Comparison of ENCODE assay signal across 8 cellular contexts in genomic region chr7:99380823-99381663, GRCh38. TPM values are rescaled to one million over a fixed set of nuclear protein-coding genes. Genes with fewer than 3 reads are reported as not detected.
DNase-seq lines count a peak whose midpoint lies in the region; ATAC-seq and TF ChIP-seq lines count a peak whose summit lies in the region.

No MANE protein-coding gene starts in this region.

- H3K4me3 Mint-ChIP-seq in CD14-positive monocyte, result peak overlapping the region; percentile 85 to 88

- peak overlapping the region; percentile 97 to 100 (median 99) for H3K27ac Mint-ChIP-seq in CD14-positive monocyte

- no peak overlapping the region for H2AFZ ChIP-seq in KMS-11 (ENCODE audit: low read depth)

- H3K36me3 Mint-ChIP-seq in CD14-positive monocyte, result peaks cover 26 to 73% of the 10 kb centered on the region in 2 donors

- peaks cover 0 to 4% (median 0%) of the 10 kb centered on the region in 3 donors for H3K27me3 Mint-ChIP-seq in CD14-positive monocyte (ENCODE audit: low read depth in 3 of 3)

- peak overlapping the region; percentile 58; the same call in 1 of the 2 replicates for H3K9ac ChIP-seq in KMS-11

- H3K27ac ChIP-seq in KMS-11, result peak overlapping the region; percentile 85

- peaks cover 78% of the 10 kb centered on the region for H3K4me1 Mint-ChIP-seq in CD14-positive monocyte

- peaks cover 77% of the 10 kb centered on the region for H3K79me2 ChIP-seq in KMS-11 (ENCODE audit: insufficient read depth, low read depth)

- no peaks in the 10 kb centered on the region for H4K20me1 ChIP-seq in KMS-11 (ENCODE audit: insufficient read depth)

- intact Hi-C loops in CD14-positive monocyte (cut with micrococcal nuclease), result no loop called here

- H3K27me3 ChIP-seq in KMS-11 (ENCODE audit: insufficient read depth, low read depth), result no peaks in the 10 kb centered on the region

- ATAC-seq in GM21423 (IDR thresholded peaks at IDR 0.05; ENCODE audit: unreplicated experiment), result peak; percentile 76

- H3K9me3 Mint-ChIP-seq in CD14-positive monocyte, result peaks cover 0 to 1% (median 0%) of the 10 kb centered on the region in 7 donors

- H3K4me2 ChIP-seq in KMS-11, result peak overlapping the region; percentile 92

- TF ChIP-seq CTCF in CD14-positive monocyte (IDR thresholded peaks at IDR 0.05) (no peak), KMS-11 (conservative IDR thresholded peaks at IDR 0.05; ENCODE audit: low read depth, low read length) (no peak)

- H3K36me3 ChIP-seq in KMS-11 (ENCODE audit: insufficient read depth), result peaks cover 5% of the 10 kb centered on the region; the same call in 1 of the 2 replicates

- H3K4me1 ChIP-seq in KMS-11 (ENCODE audit: low read depth, poor library complexity, severe bottlenecking), result peaks cover 63% of the 10 kb centered on the region

- H3K4me3 ChIP-seq in KMS-11 (IDR thresholded peaks at IDR 0.05; ENCODE audit: insufficient read depth, low read depth, low read length), result no peak overlapping the region

- DNase-seq in CD14-positive monocyte (ENCODE audit: low spot score) (peak; percentile 88), hepatic stellate cell (ENCODE audit: low spot score) (peak; percentile 44), NOMO-1 (lab: John Stamatoyannopoulos, UW; ENCODE audit: unreplicated experiment in 2 of 2) (no peak), NCI-H446 (lab: John Stamatoyannopoulos, UW) (no peak)
- DNase-seq in activated T-helper 1 cell treated with anti-CD3 and anti-CD28 coated beads, Interleukin-2, amount 50 U/mL, for 16 hours (ENCODE audit: low read depth in 1 of 2, low spot score in 1 of 2), result peak; percentile 75 to 84
- DNase-seq in stimulated activated CD8-positive, alpha-beta memory T cell treated with anti-CD3 and anti-CD28 coated beads, Interleukin-12 subunit alpha, Interleukin-12 subunit beta, amount 100 ng/mL, for 1 hour (ENCODE audit: low read depth), result peak; percentile 82

RNA-seq across cellular contexts. Expression of gene ARPC1B, which starts 6.5 kb away (rescaled TPM):
- 1,000 to 10,000 TPM; 1,282 to 1,362 TPM for polyA plus RNA-seq in CD14-positive monocyte

RNA-seq across cellular contexts. Expression of gene PDAP1, which starts 27.4 kb away (rescaled TPM):
- polyA plus RNA-seq in CD14-positive monocyte, result 10 to 100 TPM in 1 of 2 donors, 1 to 10 TPM in 1; 9.8 to 16.2 TPM

RNA-seq across cellular contexts. Expression of gene BUD31, which starts 27.7 kb away (rescaled TPM):
- 100 to 1,000 TPM; 241 to 256 TPM for polyA plus RNA-seq in CD14-positive monocyte

RNA-seq across cellular contexts. Expression of gene ARPC1A, which starts 55.3 kb away (rescaled TPM):
- 100 to 1,000 TPM; 104 to 107 TPM for polyA plus RNA-seq in CD14-positive monocyte

RNA-seq across cellular contexts. Expression of gene PTCD1, which starts 57.6 kb away (rescaled TPM):
- 1 to 10 TPM in 1 of 2 donors, under 1 TPM in 1; 0.74 to 1.6 TPM for polyA plus RNA-seq in CD14-positive monocyte

Comparison
In these comparisons a context has a peak if more than half of its experiments do, and no peak if none do; other contexts are left out.
1. DNase-seq: peak in CD14-positive monocyte (single experiment), activated T-helper 1 cell treated with anti-CD3 and anti-CD28 coated beads, Interleukin-2, amount 50 U/mL, for 16 hours (2 of 2), hepatic stellate cell (single experiment) and stimulated activated CD8-positive, alpha-beta memory T cell treated with anti-CD3 and anti-CD28 coated beads, Interleukin-12 subunit alpha, Interleukin-12 subunit beta, amount 100 ng/mL, for 1 hour (single experiment); none in NOMO-1 (0 of 2) and NCI-H446 (0 of 2).